Comparison of ENCODE assay signal across 1 cellular context in genomic region chr16:88232401-88233258, GRCh38.
TF ChIP-seq lines count a peak whose summit lies in the region.

No MANE protein-coding gene starts in this region.

TF ChIP-seq in HepG2, 621 proteins besides CTCF, POLR2A, EP300 and RAD21 (continued from another document):
- peak; percentile 44; the same call in 1 of the 2 replicates for TF ChIP-seq ZBED4 (CRISPR knock-in tag; IDR thresholded peaks at IDR 0.05; ENCODE audit: borderline replicate concordance)
